Comparison of ENCODE assay signal across 8 cellular contexts in genomic region chr5:122846051-122846567, GRCh38.
DNase-seq lines count a peak whose midpoint lies in the region; ATAC-seq and TF ChIP-seq lines count a peak whose summit lies in the region.

No MANE protein-coding gene starts in this region.

- H3K27me3 ChIP-seq in endocrine pancreas (ENCODE audit: control insufficient read depth, insufficient read depth, low read length): no peaks in the 10 kb centered on the region

- peak overlapping the region; percentile 10 for H3K27ac Mint-ChIP-seq in T-helper 1 cell treated with Interleukin-12 subunit alpha and Interleukin-12 subunit beta and Interleukin-4 antibody, amounts not matched to agents 30 μg/mL and 1 μg/mL, for 36 hours
- peak overlapping the region; percentile 40 for H3K27ac Mint-ChIP-seq in nephron progenitor cell

- ATAC-seq in GM19467 (IDR thresholded peaks at IDR 0.05; ENCODE audit: unreplicated experiment) (no peak), HG03139 (IDR thresholded peaks at IDR 0.05; ENCODE audit: unreplicated experiment) (no peak)

- H3K27me3 Mint-ChIP-seq in T-helper 1 cell treated with Interleukin-12 subunit alpha and Interleukin-12 subunit beta and Interleukin-4 antibody, amounts not matched to agents 30 μg/mL and 1 μg/mL, for 36 hours (ENCODE audit: low read depth): peaks cover 39% of the 10 kb centered on the region
- peaks cover 19% of the 10 kb centered on the region for H3K27me3 Mint-ChIP-seq in nephron progenitor cell (ENCODE audit: low read depth, poor library complexity)

- no peak for TF ChIP-seq CTCF in nephron progenitor cell (IDR thresholded peaks at IDR 0.05)

- H3K9ac ChIP-seq in endocrine pancreas (ENCODE audit: control insufficient read depth, insufficient read depth, low read length): peak overlapping the region; percentile 86

- no peaks in the 10 kb centered on the region for H3K36me3 Mint-ChIP-seq in T-helper 1 cell treated with Interleukin-12 subunit alpha and Interleukin-12 subunit beta and Interleukin-4 antibody, amounts not matched to agents 30 μg/mL and 1 μg/mL, for 36 hours (ENCODE audit: low read depth)
- H3K36me3 Mint-ChIP-seq in nephron progenitor cell (ENCODE audit: low read depth): peaks cover 14% of the 10 kb centered on the region

- no peaks in the 10 kb centered on the region for H3K9me3 ChIP-seq in endocrine pancreas (ENCODE audit: control insufficient read depth, low read length)

- peak overlapping the region; percentile 81 for H3K4me3 ChIP-seq in endocrine pancreas (ENCODE audit: control insufficient read depth, insufficient read depth, low read length)

- H3K36me3 ChIP-seq in endocrine pancreas (ENCODE audit: control insufficient read depth, insufficient read depth, low read length): no peaks in the 10 kb centered on the region

- H3K4me3 Mint-ChIP-seq in T-helper 1 cell treated with Interleukin-12 subunit alpha and Interleukin-12 subunit beta and Interleukin-4 antibody, amounts not matched to agents 30 μg/mL and 1 μg/mL, for 36 hours: peak overlapping the region; percentile 59
- H3K4me3 Mint-ChIP-seq in nephron progenitor cell: peak overlapping the region; percentile 84

- DNase-seq in T-helper 1 cell: no peak
- DNase-seq in RKO (ENCODE audit: low spot score): peak; percentile 75
- DNase-seq in nephron progenitor cell: peak; percentile 11
- DNase-seq in foreskin melanocyte: no peak

- peaks cover 11% of the 10 kb centered on the region for H3K4me1 ChIP-seq in endocrine pancreas (ENCODE audit: control insufficient read depth, insufficient read depth, low read length)

- H3K9me3 Mint-ChIP-seq in T-helper 1 cell treated with Interleukin-12 subunit alpha and Interleukin-12 subunit beta and Interleukin-4 antibody, amounts not matched to agents 30 μg/mL and 1 μg/mL, for 36 hours: no peaks in the 10 kb centered on the region
- peaks cover 4% of the 10 kb centered on the region for H3K9me3 Mint-ChIP-seq in nephron progenitor cell

- peaks cover 10% of the 10 kb centered on the region for H3K4me1 Mint-ChIP-seq in T-helper 1 cell treated with Interleukin-12 subunit alpha and Interleukin-12 subunit beta and Interleukin-4 antibody, amounts not matched to agents 30 μg/mL and 1 μg/mL, for 36 hours (ENCODE audit: low read depth)
- peaks cover 33% of the 10 kb centered on the region for H3K4me1 Mint-ChIP-seq in nephron progenitor cell

Comparison
In these comparisons a context has a peak if more than half of its experiments do, and no peak if none do; other contexts are left out.
1. DNase-seq: peak in RKO (single experiment) and nephron progenitor cell (single experiment); none in T-helper 1 cell (0 of 5) and foreskin melanocyte (single experiment).